1 cellular context compared by ENCODE assay signal in the genomic region with DNA sequence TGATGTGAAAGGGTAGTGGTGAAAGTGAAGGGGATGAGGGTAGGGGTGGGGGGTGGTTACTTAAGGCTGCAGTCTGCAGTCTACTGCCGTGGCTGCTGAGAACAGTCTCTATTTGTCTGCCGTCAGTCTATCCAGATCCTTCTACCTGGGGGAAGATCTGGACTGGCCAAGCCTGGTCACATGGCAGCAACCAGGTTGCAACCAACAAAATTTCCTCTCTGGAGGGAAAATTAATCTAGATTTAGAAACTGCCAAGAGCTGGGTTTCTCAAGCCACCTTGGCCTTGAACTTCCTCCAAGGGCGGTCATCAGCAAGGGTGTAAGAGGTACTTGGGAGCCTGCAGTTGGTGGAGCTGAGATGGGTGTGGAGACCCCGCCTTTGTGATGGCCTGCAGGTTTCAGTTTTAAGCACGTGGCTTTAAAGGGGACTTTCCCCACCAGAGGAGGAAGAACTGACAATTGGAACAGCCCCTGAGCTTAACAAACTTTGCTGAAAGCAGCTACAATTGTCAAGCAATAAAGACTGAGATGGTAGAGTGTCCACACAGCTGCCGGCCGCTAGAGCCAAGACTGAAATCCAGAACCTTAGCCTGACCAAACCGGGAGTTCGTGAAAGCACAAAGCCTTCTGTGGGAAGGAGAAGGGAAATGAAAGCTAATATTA.
TF ChIP-seq lines count a peak whose summit lies in the region.

No MANE protein-coding gene starts in this region.

TF ChIP-seq in SK-N-SH, 30 proteins besides CTCF, POLR2A, EP300 and RAD21:
- TF ChIP-seq, protein P1, sequence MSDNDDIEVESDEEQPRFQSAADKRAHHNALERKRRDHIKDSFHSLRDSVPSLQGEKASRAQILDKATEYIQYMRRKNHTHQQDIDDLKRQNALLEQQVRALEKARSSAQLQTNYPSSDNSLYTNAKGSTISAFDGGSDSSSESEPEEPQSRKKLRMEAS (IDR thresholded peaks at IDR 0.05; ENCODE audit: low read depth), result no peak
- no peak for TF ChIP-seq MXI1 (IDR thresholded peaks at IDR 0.05; ENCODE audit: low read depth, low read length)
- no peak for TF ChIP-seq JUND (IDR thresholded peaks at IDR 0.05)
- no peak for TF ChIP-seq SIN3A (IDR thresholded peaks at IDR 0.05; ENCODE audit: borderline replicate concordance, low read depth, low read length)
- TF ChIP-seq SMC3 (IDR thresholded peaks at IDR 0.05; ENCODE audit: low read depth, low read length), result no peak
- TF ChIP-seq, protein P2, sequence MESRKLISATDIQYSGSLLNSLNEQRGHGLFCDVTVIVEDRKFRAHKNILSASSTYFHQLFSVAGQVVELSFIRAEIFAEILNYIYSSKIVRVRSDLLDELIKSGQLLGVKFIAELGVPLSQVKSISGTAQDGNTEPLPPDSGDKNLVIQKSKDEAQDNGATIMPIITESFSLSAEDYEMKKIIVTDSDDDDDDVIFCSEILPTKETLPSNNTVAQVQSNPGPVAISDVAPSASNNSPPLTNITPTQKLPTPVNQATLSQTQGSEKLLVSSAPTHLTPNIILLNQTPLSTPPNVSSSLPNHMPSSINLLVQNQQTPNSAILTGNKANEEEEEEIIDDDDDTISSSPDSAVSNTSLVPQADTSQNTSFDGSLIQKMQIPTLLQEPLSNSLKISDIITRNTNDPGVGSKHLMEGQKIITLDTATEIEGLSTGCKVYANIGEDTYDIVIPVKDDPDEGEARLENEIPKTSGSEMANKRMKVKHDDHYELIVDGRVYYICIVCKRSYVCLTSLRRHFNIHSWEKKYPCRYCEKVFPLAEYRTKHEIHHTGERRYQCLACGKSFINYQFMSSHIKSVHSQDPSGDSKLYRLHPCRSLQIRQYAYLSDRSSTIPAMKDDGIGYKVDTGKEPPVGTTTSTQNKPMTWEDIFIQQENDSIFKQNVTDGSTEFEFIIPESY (IDR thresholded peaks at IDR 0.05; ENCODE audit: borderline replicate concordance, low read depth), result no peak
- no peak for TF ChIP-seq NFIC (IDR thresholded peaks at IDR 0.05; ENCODE audit: borderline replicate concordance)
- no peak for TF ChIP-seq ELF1 (IDR thresholded peaks at IDR 0.05)
- no peak for TF ChIP-seq TCF12 (IDR thresholded peaks at IDR 0.05)
- TF ChIP-seq TAF1 (IDR thresholded peaks at IDR 0.05; ENCODE audit: borderline replicate concordance, low read depth, low read length), result no peak
- TF ChIP-seq, protein P3, sequence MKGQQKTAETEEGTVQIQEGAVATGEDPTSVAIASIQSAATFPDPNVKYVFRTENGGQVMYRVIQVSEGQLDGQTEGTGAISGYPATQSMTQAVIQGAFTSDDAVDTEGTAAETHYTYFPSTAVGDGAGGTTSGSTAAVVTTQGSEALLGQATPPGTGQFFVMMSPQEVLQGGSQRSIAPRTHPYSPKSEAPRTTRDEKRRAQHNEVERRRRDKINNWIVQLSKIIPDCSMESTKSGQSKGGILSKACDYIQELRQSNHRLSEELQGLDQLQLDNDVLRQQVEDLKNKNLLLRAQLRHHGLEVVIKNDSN (IDR thresholded peaks at IDR 0.05; ENCODE audit: borderline replicate concordance, low read depth), result no peak
